In the genomic region with DNA sequence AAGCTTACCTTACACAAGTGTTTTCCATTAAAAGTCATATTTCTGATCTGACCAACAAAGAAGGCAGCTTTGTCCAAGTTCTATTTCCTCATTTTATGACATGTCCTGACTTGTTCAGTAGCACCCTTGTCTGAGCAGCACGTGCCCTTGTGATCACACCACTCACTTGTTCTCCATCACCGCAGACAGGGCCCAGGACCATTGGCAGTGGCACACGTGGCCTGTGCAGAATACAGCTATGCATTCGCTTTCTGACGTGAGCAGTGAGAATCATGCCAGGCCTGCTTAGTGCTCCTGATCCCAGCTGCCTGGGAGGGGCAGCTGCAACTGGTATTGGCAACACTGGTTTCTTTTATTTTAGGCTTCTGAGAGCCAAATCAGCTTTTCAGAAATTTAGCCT, we compare ENCODE assay signal across 1 cellular context.
TF ChIP-seq lines count a peak whose summit lies in the region.

No MANE protein-coding gene starts in this region.

TF ChIP-seq in H1, 55 proteins besides CTCF, POLR2A, EP300 and RAD21 (continued from another document):
- TF ChIP-seq, protein P1, sequence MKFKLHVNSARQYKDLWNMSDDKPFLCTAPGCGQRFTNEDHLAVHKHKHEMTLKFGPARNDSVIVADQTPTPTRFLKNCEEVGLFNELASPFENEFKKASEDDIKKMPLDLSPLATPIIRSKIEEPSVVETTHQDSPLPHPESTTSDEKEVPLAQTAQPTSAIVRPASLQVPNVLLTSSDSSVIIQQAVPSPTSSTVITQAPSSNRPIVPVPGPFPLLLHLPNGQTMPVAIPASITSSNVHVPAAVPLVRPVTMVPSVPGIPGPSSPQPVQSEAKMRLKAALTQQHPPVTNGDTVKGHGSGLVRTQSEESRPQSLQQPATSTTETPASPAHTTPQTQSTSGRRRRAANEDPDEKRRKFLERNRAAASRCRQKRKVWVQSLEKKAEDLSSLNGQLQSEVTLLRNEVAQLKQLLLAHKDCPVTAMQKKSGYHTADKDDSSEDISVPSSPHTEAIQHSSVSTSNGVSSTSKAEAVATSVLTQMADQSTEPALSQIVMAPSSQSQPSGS (IDR thresholded peaks at IDR 0.05; ENCODE audit: low read length): no peak
- TF ChIP-seq ZNF274 (IDR thresholded peaks at IDR 0.05; ENCODE audit: borderline replicate concordance, extremely low read depth, low read length) (no peak), GABPA (IDR thresholded peaks at IDR 0.05; ENCODE audit: borderline replicate concordance, insufficient read depth, low read length) (no peak), SUZ12 (IDR thresholded peaks at IDR 0.05; ENCODE audit: low read length) (no peak), KDM5A (IDR thresholded peaks at IDR 0.05; ENCODE audit: low read length) (no peak), TAF1 (IDR thresholded peaks at IDR 0.05; ENCODE audit: low read depth, low read length) (no peak), SP2 (IDR thresholded peaks at IDR 0.05; ENCODE audit: low read length) (no peak), NANOG (IDR thresholded peaks at IDR 0.05; ENCODE audit: insufficient read depth, low read depth, low read length, poor library complexity, severe bottlenecking) (no peak)
